Comparison of ENCODE assay signal across 8 cellular contexts in genomic region chr11:78188809-78189724, GRCh38. TPM values are rescaled to one million over a fixed set of nuclear protein-coding genes. Genes with fewer than 3 reads are reported as not detected.
DNase-seq lines count a peak whose midpoint lies in the region; ATAC-seq and TF ChIP-seq lines count a peak whose summit lies in the region.

Gene USP35 (plus strand): TSS chr11:78188919. CDS start chr11:78196246, 7,327 bp downstream.

- intact Hi-C loops in PC-9 (cut with micrococcal nuclease; ENCODE audit: unreplicated experiment), result loop anchor here (1.0 to 5.0 kb wide), 3 partner anchors 50 to 367 kb away; partner anchors contain the start of genes AAMDC, ALG8 and RSF1

- peak within 1 kb of the TSS; percentile 83 for H3K4me2 ChIP-seq in PC-9

- peak; percentile 7 for ATAC-seq in GM21423 (IDR thresholded peaks at IDR 0.05; ENCODE audit: unreplicated experiment)

- DNase-seq in PC-9 (no peak), epithelial cell of proximal tubule (ENCODE audit: low read depth) (no peak), activated gamma-delta T cell (lab: John Stamatoyannopoulos, UW) (no peak), GOT3 (lab: John Stamatoyannopoulos, UW) (no peak), H4 (ENCODE audit: low spot score) (no peak)
- DNase-seq in stimulated activated CD4-positive, alpha-beta T cell treated with anti-CD3 and anti-CD28 coated beads, Interleukin-15, amount 100 ng/mL, for 24 hours, result no peak

- POLR2A ChIA-PET in PC-9 (lab: Charles Lee; ENCODE audit: unreplicated experiment), result interaction anchor here (0.6 to 0.8 kb wide), 2 partner anchors 367 to 807 kb away, joined by 3 to 4 read pairs; no protein-coding TSS in a partner anchor

- no TSS peak for BruUV-seq in PC-9 (replicated peaks; lab: Mats Ljungman, UMichigan)

- peaks cover 44% of the 10 kb centered on the region for H3K79me2 ChIP-seq in PC-9 (ENCODE audit: low read depth)

- TF ChIP-seq CTCF in PC-9 (conservative IDR thresholded peaks at IDR 0.05) (no peak), epithelial cell of proximal tubule (conservative IDR thresholded peaks at IDR 0.05; ENCODE audit: low read depth, low read length) (no peak), neutrophil (IDR thresholded peaks at IDR 0.05) (no peak)

- no peaks in the 10 kb centered on the region for H4K20me1 ChIP-seq in PC-9 (ENCODE audit: insufficient read depth)

- H3F3A ChIP-seq in PC-9 (ENCODE audit: insufficient read depth, low read depth), result peaks cover 20% of the 10 kb centered on the region

- H3K4me1 ChIP-seq in PC-9 (replicated peaks; ENCODE audit: insufficient read depth), result peaks cover 43% of the 10 kb centered on the region
- H3K4me1 ChIP-seq in neutrophil (ENCODE audit: control insufficient read depth in 1 of 2, insufficient read depth in 1 of 2, low read depth in 1 of 2, low read length in 1 of 2), result peaks cover 29% of the 10 kb centered on the region in 2 experiments

- H3K9me3 ChIP-seq in PC-9 (ENCODE audit: insufficient read depth, low read depth) (no peaks in the 10 kb centered on the region), neutrophil (no peaks in the 10 kb centered on the region)

- H3K27me3 ChIP-seq in PC-9 (ENCODE audit: insufficient read depth, low read depth), result no peaks in the 10 kb centered on the region
- no peaks in the 10 kb centered on the region for H3K27me3 ChIP-seq in neutrophil

- no peaks in the 10 kb centered on the region for H3K9me2 ChIP-seq in PC-9 (ENCODE audit: insufficient read depth)

- peak within 1 kb of the TSS; percentile 87 for H2AFZ ChIP-seq in PC-9

- CTCF ChIA-PET in PC-9 (lab: Charles Lee), result interaction anchor here (1.1 kb wide), 1 partner anchor 230 kb away, joined by 3 read pairs; no protein-coding TSS in a partner anchor

- H3K27ac ChIP-seq in PC-9, result no peak within 1 kb of the TSS
- peak within 1 kb of the TSS; percentile 91 for H3K27ac ChIP-seq in neutrophil

- H3K4me3 ChIP-seq in PC-9, result peak within 1 kb of the TSS; percentile 80
- peak within 1 kb of the TSS; percentile 80 for H3K4me3 ChIP-seq in epithelial cell of proximal tubule (ENCODE audit: low read depth, low read length)
- peak within 1 kb of the TSS; percentile 73 to 99 for H3K4me3 ChIP-seq in neutrophil (ENCODE audit: low read depth in 1 of 2, low read length in 1 of 2)

- H3K36me3 ChIP-seq in PC-9 (ENCODE audit: low read depth) (0 out of 2 replicates have a peak, but pooled peaks cover 5% of the 10 kb centered on the region), neutrophil (peaks cover 13% of the 10 kb centered on the region)

RNA-seq across cellular contexts. Expression of gene USP35, which starts in this region (rescaled TPM):
- total RNA-seq in PC-9 (2021), result 12.8 and 13.5 TPM in 2 replicates
- total RNA-seq in epithelial cell of proximal tubule, result 2.5 and 6.1 TPM in 2 replicates
- 1.5 and 1.7 TPM in 2 replicates for total RNA-seq in H4 (2014; rRNA removed; shearing (Covaris generic))
